24 cellular contexts compared by ENCODE assay signal in genomic region chr7:112138938-112139337, GRCh38.
"Had no signal": no experiment of that assay in that cellular context is flagged by ENCODE, and none has a peak within 500 bp of the region (broad histone marks: within the 10 kb centered on the region; RNA-seq: fewer than 3 reads in every experiment).

No MANE protein-coding gene starts in this region.

- DNase-seq: hippocampal formation; kidney glomerular epithelial cell; left colon; left lung; mesendoderm; midbrain; mucosa of descending colon; naive thymus-derived CD4-positive, alpha-beta T cell; ovary; right lobe of liver; stimulated activated CD4-positive, alpha-beta T cell treated with anti-CD3 and anti-CD28 coated beads, Interleukin-12 subunit alpha, Interleukin-12 subunit beta, amount 100 ng/mL, for 4 hours; stimulated activated CD4-positive, alpha-beta T cell treated with anti-CD3 and anti-CD28 coated beads, Interleukin-15, amount 100 ng/mL, for 24 hours; stimulated activated CD4-positive, alpha-beta T cell treated with anti-CD3 and anti-CD28 coated beads, Interleukin-2, amount 100 ng/mL, for 24 hours; stimulated activated CD4-positive, alpha-beta T cell treated with anti-CD3 and anti-CD28 coated beads, Interleukin-4, amount 100 ng/mL, for 1 hour; stimulated activated naive B cell treated with anti-CD40 and anti-IgM and Interleukin-4, amounts not matched to agents 10 μg/mL and 1 μg/mL and 100 μg/mL, for 72 hours; stimulated activated naive CD8-positive, alpha-beta T cell treated with anti-CD3 and anti-CD28 coated beads, Interleukin-15, Interleukin-2, amounts not matched to agents 100 U/mL and 50 U/mL, for 24 hours; stomach; testis; thyroid gland; transverse colon; upper lobe of right lung had no signal

- ATAC-seq: left colon; left lung; mucosa of descending colon; naive thymus-derived CD4-positive, alpha-beta T cell; natural killer cell treated with Interleukin-12 subunit alpha and Interleukin-12 subunit beta and Interleukin-15 and Interleukin-18, amount 100 ng/mL, for 72 hours; right lobe of liver; stimulated activated naive CD8-positive, alpha-beta T cell treated with anti-CD3 and anti-CD28 coated beads, Interleukin-15, Interleukin-2, amounts not matched to agents 100 U/mL and 50 U/mL, for 24 hours; upper lobe of right lung had no signal

- H3K36me3 ChIP-seq: left lung, ovary, right atrium auricular region, right lobe of liver, stomach, thyroid gland, transverse colon, upper lobe of right lung had no signal

- H3K4me1 ChIP-seq: thyroid gland had no signal

- H3K9me3 ChIP-seq: left lung, mucosa of descending colon, ovary, right atrium auricular region, right lobe of liver, stomach, testis, thyroid gland, transverse colon, upper lobe of right lung had no signal

- H3K27me3 ChIP-seq: left lung, ovary, right atrium auricular region, right lobe of liver, stomach, testis, thyroid gland, transverse colon, upper lobe of right lung had no signal

- H3K27ac ChIP-seq: left lung, ovary, right atrium auricular region, right lobe of liver, stomach, testis, thyroid gland, transverse colon, upper lobe of right lung had no signal

- H3K4me3 ChIP-seq: left lung, lung, mucosa of descending colon, ovary, right atrium auricular region, right lobe of liver, stomach, testis, thyroid gland, transverse colon, upper lobe of right lung had no signal
